Comparison of ENCODE assay signal across 1 cellular context in the genomic region with DNA sequence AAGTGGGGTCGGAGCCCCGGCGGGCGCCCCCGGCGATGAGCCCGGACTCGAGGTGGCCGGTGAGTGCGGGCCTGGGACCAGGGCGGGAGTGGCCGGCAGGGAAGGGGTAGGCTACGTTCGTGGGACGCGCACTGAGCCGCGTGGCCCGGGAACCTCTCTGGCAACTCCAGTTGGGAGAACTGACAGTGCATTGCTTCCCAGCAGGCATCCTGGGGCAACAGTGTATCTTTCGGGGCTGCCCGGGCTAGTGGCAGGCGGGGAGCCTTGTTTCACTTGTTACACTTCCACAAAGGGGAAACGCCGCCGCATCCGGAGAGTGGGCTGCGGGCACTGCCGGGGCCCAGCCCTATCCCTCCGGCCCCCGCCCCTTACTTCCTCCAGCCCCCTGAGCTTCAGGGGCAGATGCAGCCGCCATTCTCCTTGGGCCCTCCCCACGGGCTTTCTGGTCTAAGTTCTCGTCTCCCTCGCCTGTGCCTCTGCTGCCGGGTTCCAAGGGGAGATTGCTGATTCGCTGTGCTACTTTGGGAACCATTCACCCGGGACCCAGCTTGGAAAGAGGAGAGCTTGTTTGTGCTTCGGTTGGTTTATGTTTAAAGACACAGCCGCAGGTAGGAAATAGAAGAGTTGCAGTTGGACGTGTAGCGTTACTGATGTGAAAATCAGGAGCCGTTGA.
TF ChIP-seq lines count a peak whose summit lies in the region.

No MANE protein-coding gene starts in this region.

TF ChIP-seq in H1, 55 proteins besides CTCF, POLR2A, EP300 and RAD21:
- TF ChIP-seq, protein P1, sequence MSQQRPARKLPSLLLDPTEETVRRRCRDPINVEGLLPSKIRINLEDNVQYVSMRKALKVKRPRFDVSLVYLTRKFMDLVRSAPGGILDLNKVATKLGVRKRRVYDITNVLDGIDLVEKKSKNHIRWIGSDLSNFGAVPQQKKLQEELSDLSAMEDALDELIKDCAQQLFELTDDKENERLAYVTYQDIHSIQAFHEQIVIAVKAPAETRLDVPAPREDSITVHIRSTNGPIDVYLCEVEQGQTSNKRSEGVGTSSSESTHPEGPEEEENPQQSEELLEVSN (IDR thresholded peaks at IDR 0.05), result no peak
- TF ChIP-seq, protein P2, sequence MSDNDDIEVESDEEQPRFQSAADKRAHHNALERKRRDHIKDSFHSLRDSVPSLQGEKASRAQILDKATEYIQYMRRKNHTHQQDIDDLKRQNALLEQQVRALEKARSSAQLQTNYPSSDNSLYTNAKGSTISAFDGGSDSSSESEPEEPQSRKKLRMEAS (IDR thresholded peaks at IDR 0.05), result 0 out of 2 replicates have a peak, but pooled peaks have one; percentile 14
- TF ChIP-seq EGR1 (IDR thresholded peaks at IDR 0.05; ENCODE audit: borderline replicate concordance, low read depth, low read length) (no peak), TAF1 (IDR thresholded peaks at IDR 0.05; ENCODE audit: low read depth, low read length) (no peak), GABPA (IDR thresholded peaks at IDR 0.05; ENCODE audit: borderline replicate concordance, insufficient read depth, low read length) (no peak), CBX5 (IDR thresholded peaks at IDR 0.05; ENCODE audit: low read depth, low read length) (no peak), CBX8 (IDR thresholded peaks at IDR 0.05; ENCODE audit: borderline replicate concordance, low read depth, low read length) (no peak)
TF ChIP-seq in H1: peak in this region for 1.
